Comparison of ENCODE assay signal across 7 cellular contexts in genomic region chr9:129173296-129174101, GRCh38. TPM values are rescaled to one million over a fixed set of nuclear protein-coding genes. Genes with fewer than 3 reads are reported as not detected.
A peak's percentile ranks its signal among the peaks of the same experiment; 100 is the strongest.
DNase-seq lines count a peak whose midpoint lies in the region; ATAC-seq and TF ChIP-seq lines count a peak whose summit lies in the region.

No MANE protein-coding gene starts in this region.

- TF ChIP-seq POLR2A in erythroblast (IDR thresholded peaks at IDR 0.05; ENCODE audit: low read length), result no peak

- TF ChIP-seq CTCF in HFFc6 (IDR thresholded peaks at IDR 0.05), result no peak

- DNase-seq in HFFc6 (no peak), erythroblast (lab: John Stamatoyannopoulos, UW) (no peak), NCI-H526 (lab: John Stamatoyannopoulos, UW) (no peak)
- DNase-seq in activated T-helper 1 cell treated with anti-CD3 and anti-CD28 coated beads, Interleukin-12 subunit alpha, Interleukin-12 subunit beta, Interleukin-2, Interleukin-4 antibody, amounts not matched to agents 30 ng/mL and 10 ng/mL and 1 ng/mL, durations not matched to agents 14 hours and 24 hours and 36 hours (ENCODE audit: low spot score), result no peak

- H3K27me3 ChIP-seq in iPS-18a (ENCODE audit: control insufficient read depth, insufficient read depth, low read length), result peaks cover 78% of the 10 kb centered on the region
- H3K27me3 ChIP-seq in stomach smooth muscle (ENCODE audit: control insufficient read depth in 1 of 2, insufficient read depth in 2 of 2, low read length in 2 of 2), result no peaks in the 10 kb centered on the region

- H3K27ac Mint-ChIP-seq in HFFc6, result peak overlapping the region; percentile 99
- peak overlapping the region; percentile 4 for H3K27ac Mint-ChIP-seq in activated T-helper 1 cell treated with anti-CD3 and anti-CD28 coated beads, Interleukin-12 subunit alpha, Interleukin-12 subunit beta, Interleukin-2, Interleukin-4 antibody, amounts not matched to agents 30 ng/mL and 10 ng/mL and 1 ng/mL, durations not matched to agents 14 hours and 24 hours and 36 hours

- H3K9ac ChIP-seq in iPS-18a (ENCODE audit: low read length) (no peak overlapping the region), stomach smooth muscle (ENCODE audit: low read length in 2 of 2) (peak overlapping the region; percentile 42 to 90)

- peaks cover 9% of the 10 kb centered on the region for H3K27me3 Mint-ChIP-seq in HFFc6 (ENCODE audit: insufficient read depth)
- peaks cover 19% of the 10 kb centered on the region for H3K27me3 Mint-ChIP-seq in activated T-helper 1 cell treated with anti-CD3 and anti-CD28 coated beads, Interleukin-12 subunit alpha, Interleukin-12 subunit beta, Interleukin-2, Interleukin-4 antibody, amounts not matched to agents 30 ng/mL and 10 ng/mL and 1 ng/mL, durations not matched to agents 14 hours and 24 hours and 36 hours (ENCODE audit: insufficient read depth)

- peaks cover 41% of the 10 kb centered on the region for H3K4me1 Mint-ChIP-seq in HFFc6 (ENCODE audit: low read depth)
- H3K4me1 Mint-ChIP-seq in activated T-helper 1 cell treated with anti-CD3 and anti-CD28 coated beads, Interleukin-12 subunit alpha, Interleukin-12 subunit beta, Interleukin-2, Interleukin-4 antibody, amounts not matched to agents 30 ng/mL and 10 ng/mL and 1 ng/mL, durations not matched to agents 14 hours and 24 hours and 36 hours (ENCODE audit: low read depth), result peaks cover 24% of the 10 kb centered on the region

- H3K4me1 ChIP-seq in iPS-18a (ENCODE audit: control insufficient read depth, low read depth, low read length) (peaks cover 11% of the 10 kb centered on the region), stomach smooth muscle (ENCODE audit: control insufficient read depth, insufficient read depth, low read length) (peaks cover 35% of the 10 kb centered on the region)

- H3K9me3 ChIP-seq in iPS-18a (ENCODE audit: control insufficient read depth, low read depth, low read length) (no peaks in the 10 kb centered on the region), stomach smooth muscle (ENCODE audit: control insufficient read depth in 2 of 2, low read length in 2 of 2) (no peaks in the 10 kb centered on the region)

- peak overlapping the region; percentile 74 for H3K4me3 ChIP-seq in iPS-18a (ENCODE audit: low read length)
- H3K4me3 ChIP-seq in stomach smooth muscle (ENCODE audit: low read length in 2 of 2), result peak overlapping the region; percentile 87 to 90

- H3K27ac ChIP-seq in iPS-18a (ENCODE audit: low read length) (no peak overlapping the region), stomach smooth muscle (ENCODE audit: low read length) (peak overlapping the region; percentile 98)

- H3K4me3 Mint-ChIP-seq in HFFc6, result peak overlapping the region; percentile 38
- peak overlapping the region; percentile 43 for H3K4me3 Mint-ChIP-seq in activated T-helper 1 cell treated with anti-CD3 and anti-CD28 coated beads, Interleukin-12 subunit alpha, Interleukin-12 subunit beta, Interleukin-2, Interleukin-4 antibody, amounts not matched to agents 30 ng/mL and 10 ng/mL and 1 ng/mL, durations not matched to agents 14 hours and 24 hours and 36 hours

- H3K36me3 Mint-ChIP-seq in HFFc6 (ENCODE audit: low read depth), result peaks cover 10% of the 10 kb centered on the region; the same call in 1 of the 2 replicates
- H3K36me3 Mint-ChIP-seq in activated T-helper 1 cell treated with anti-CD3 and anti-CD28 coated beads, Interleukin-12 subunit alpha, Interleukin-12 subunit beta, Interleukin-2, Interleukin-4 antibody, amounts not matched to agents 30 ng/mL and 10 ng/mL and 1 ng/mL, durations not matched to agents 14 hours and 24 hours and 36 hours (ENCODE audit: low read depth), result no peaks in the 10 kb centered on the region

- ATAC-seq in GM21737 (IDR thresholded peaks at IDR 0.05; ENCODE audit: unreplicated experiment), result no peak

- no peaks in the 10 kb centered on the region for H3K9me3 Mint-ChIP-seq in HFFc6
- no peaks in the 10 kb centered on the region for H3K9me3 Mint-ChIP-seq in activated T-helper 1 cell treated with anti-CD3 and anti-CD28 coated beads, Interleukin-12 subunit alpha, Interleukin-12 subunit beta, Interleukin-2, Interleukin-4 antibody, amounts not matched to agents 30 ng/mL and 10 ng/mL and 1 ng/mL, durations not matched to agents 14 hours and 24 hours and 36 hours

- intact Hi-C loops in activated T-helper 1 cell treated with anti-CD3 and anti-CD28 coated beads, Interleukin-12 subunit alpha, Interleukin-12 subunit beta, Interleukin-2, Interleukin-4 antibody, amounts not matched to agents 30 ng/mL and 10 ng/mL and 1 ng/mL, durations not matched to agents 14 hours and 24 hours and 36 hours (cut with micrococcal nuclease), result loop anchor here (2.0 kb wide), 1 partner anchor 285 kb away; no protein-coding TSS in a partner anchor

- H3K36me3 ChIP-seq in iPS-18a (ENCODE audit: control insufficient read depth, low read depth, low read length), result no peaks in the 10 kb centered on the region
- H3K36me3 ChIP-seq in stomach smooth muscle (ENCODE audit: control insufficient read depth in 2 of 2, insufficient read depth in 2 of 2, low read length in 2 of 2), result no peaks in the 10 kb centered on the region

RNA-seq across cellular contexts. Expression of gene IER5L, which starts 4.6 kb away (rescaled TPM):
- total RNA-seq in HFFc6 (2021; fragmentation: NEBNext Ultra II Directional; extraction: Animal tissue kit (Norgen Biotek cat#: 25700)), result 10 to 100 TPM; 28.5 to 45.1 (median 42.2) TPM
- total RNA-seq in activated T-helper 1 cell treated with anti-CD3 and anti-CD28 coated beads, Interleukin-12 subunit alpha, Interleukin-12 subunit beta, Interleukin-2, Interleukin-4 antibody, amounts not matched to agents 30 ng/mL and 10 ng/mL and 1 ng/mL, durations not matched to agents 14 hours and 24 hours and 36 hours, result 14.4 TPM in 2 replicates
